Comparison of ENCODE assay signal across 9 cellular contexts in genomic region chr19:10421981-10422461, GRCh38. TPM values are rescaled to one million over a fixed set of nuclear protein-coding genes. Genes with fewer than 3 reads are reported as not detected.
DNase-seq lines count a peak whose midpoint lies in the region; ATAC-seq and TF ChIP-seq lines count a peak whose summit lies in the region.
"Had no signal": no experiment of that assay in that cellular context is flagged by ENCODE, and none has a peak within 500 bp of the region (broad histone marks: within the 10 kb centered on the region; RNA-seq: fewer than 3 reads in every experiment).

No MANE protein-coding gene starts in this region.

- H3K79me2 ChIP-seq in SU-DHL-6 (ENCODE audit: insufficient read depth, low read length) (peaks cover 7% of the 10 kb centered on the region; the same call in 1 of the 2 replicates), PC-9 (ENCODE audit: low read depth) (no peaks in the 10 kb centered on the region)

- H4K20me1 ChIP-seq in SU-DHL-6 (ENCODE audit: low read depth, low read length) (peaks cover 3% of the 10 kb centered on the region; the same call in 1 of the 2 replicates), PC-9 (ENCODE audit: insufficient read depth) (no peaks in the 10 kb centered on the region)

- no peak overlapping the region for H2AFZ ChIP-seq in SU-DHL-6 (ENCODE audit: low read depth, low read length, severe bottlenecking)
- no peak overlapping the region for H2AFZ ChIP-seq in PC-9

- intact Hi-C loops in PC-9 (cut with micrococcal nuclease; ENCODE audit: unreplicated experiment) = loop anchor here (5.0 kb wide), 1 partner anchor 145 kb away; the partner anchor contains the start of genes CDKN2D and KRI1

- H3K9me3 ChIP-seq in BE2C = no peaks in the 10 kb centered on the region
- no peaks in the 10 kb centered on the region for H3K9me3 ChIP-seq in SU-DHL-6 (ENCODE audit: insufficient read depth, low read length)
- no peaks in the 10 kb centered on the region for H3K9me3 ChIP-seq in PC-9 (ENCODE audit: insufficient read depth, low read depth)

- BruUV-seq in PC-9 (replicated peaks; lab: Mats Ljungman, UMichigan) = no TSS peak

- H3K9me2 ChIP-seq in SU-DHL-6 (replicated peaks; ENCODE audit: insufficient read depth, low read length) = no peaks in the 10 kb centered on the region
- H3K9me2 ChIP-seq in PC-9 (ENCODE audit: insufficient read depth) = no peaks in the 10 kb centered on the region

- H3K36me3 ChIP-seq in BE2C (no peaks in the 10 kb centered on the region), SU-DHL-6 (ENCODE audit: low read length) (no peaks in the 10 kb centered on the region), PC-9 (ENCODE audit: low read depth) (no peaks in the 10 kb centered on the region)

- peak overlapping the region; percentile 93; the same call in 1 of the 2 replicates for H3K9ac ChIP-seq in SU-DHL-6 (ENCODE audit: low read length)

- no peak for TF ChIP-seq CTCF in BE2C (IDR thresholded peaks at IDR 0.05; ENCODE audit: low read depth, low read length)
- no peak for TF ChIP-seq CTCF in GM12875 (IDR thresholded peaks at IDR 0.05; ENCODE audit: borderline replicate concordance, insufficient read depth, low read depth, low read length)
- no peak for TF ChIP-seq CTCF in SU-DHL-6 (IDR thresholded peaks at IDR 0.05; ENCODE audit: insufficient read depth, low read length, poor library complexity, severe bottlenecking)
- TF ChIP-seq CTCF in PC-9 (conservative IDR thresholded peaks at IDR 0.05) = no peak

- ATAC-seq in GM18909 (IDR thresholded peaks at IDR 0.05; ENCODE audit: poor library complexity, unreplicated experiment) = no peak

- H3K4me1 ChIP-seq in BE2C (peaks cover 8% of the 10 kb centered on the region), PC-9 (replicated peaks; ENCODE audit: insufficient read depth) (peaks cover 25% of the 10 kb centered on the region; the same call in 1 of the 2 replicates)

- DNase-seq in BE2C = no peak
- DNase-seq in iPS-NIHi11 (ENCODE audit: low spot score) = peak; percentile 1
- DNase-seq in LoVo (ENCODE audit: low spot score) = no peak
- DNase-seq in NCI-H2107 (lab: John Stamatoyannopoulos, UW) = no peak
- DNase-seq in PC-9 = no peak
- DNase-seq: NCI-H774 had no signal

- CTCF ChIA-PET in PC-9 (lab: Charles Lee) = no interaction called here

- POLR2A ChIA-PET in PC-9 (lab: Charles Lee; ENCODE audit: unreplicated experiment) = no interaction called here

- H3K4me3 ChIP-seq in BE2C (ENCODE audit: low read depth, low read length) (peak overlapping the region; percentile 99), GM12875 (ENCODE audit: low read depth, low read length) (peak overlapping the region; percentile 83), SU-DHL-6 (ENCODE audit: insufficient read depth, low read length, poor library complexity, severe bottlenecking) (peak overlapping the region; percentile 74), PC-9 (no peak overlapping the region)

- H3F3A ChIP-seq in SU-DHL-6 (ENCODE audit: insufficient read depth) (peaks cover 32% of the 10 kb centered on the region), PC-9 (ENCODE audit: insufficient read depth, low read depth) (peaks cover 50% of the 10 kb centered on the region)

- H3K4me2 ChIP-seq in SU-DHL-6 (ENCODE audit: low read depth, low read length, poor library complexity, severe bottlenecking) = peak overlapping the region; percentile 84
- no peak overlapping the region for H3K4me2 ChIP-seq in PC-9

- no peak overlapping the region for H3K27ac ChIP-seq in SU-DHL-6 (ENCODE audit: low read depth, low read length)
- no peak overlapping the region for H3K27ac ChIP-seq in PC-9

- H3K27me3 ChIP-seq in BE2C (no peaks in the 10 kb centered on the region), SU-DHL-6 (ENCODE audit: low read length) (no peaks in the 10 kb centered on the region), PC-9 (ENCODE audit: insufficient read depth, low read depth) (peaks cover 63% of the 10 kb centered on the region)

RNA-seq across cellular contexts. Expression of gene PDE4A, which starts 1.7 kb away (rescaled TPM):
- polyA plus RNA-seq in BE2C (2012; ENCODE audit: insufficient read depth, insufficient read length, low read depth) = 7.6 TPM
- total RNA-seq in PC-9 (2021) = 8.9 and 10.4 TPM in 2 replicates

RNA-seq across cellular contexts. Expression of gene CDC37, which starts 18.7 kb away (rescaled TPM):
- 428 TPM for polyA plus RNA-seq in BE2C (2012; ENCODE audit: insufficient read depth, insufficient read length, low read depth)
- 156 and 191 TPM in 2 replicates for total RNA-seq in PC-9 (2021)

RNA-seq across cellular contexts. Expression of gene TYK2, which starts 41.6 kb away (rescaled TPM):
- polyA plus RNA-seq in BE2C (2012; ENCODE audit: insufficient read depth, insufficient read length, low read depth) = 216 TPM
- 94.7 and 102 TPM in 2 replicates for total RNA-seq in PC-9 (2021)
